In genomic region chr2:161424992-161425391, GRCh38 we compare ENCODE assay signal across 22 cellular contexts. TPM values are rescaled to one million over a fixed set of nuclear protein-coding genes. Genes with fewer than 3 reads are reported as not detected.
DNase-seq lines count a peak whose midpoint lies in the region; ATAC-seq and TF ChIP-seq lines count a peak whose summit lies in the region.
"Had no signal": no experiment of that assay in that cellular context is flagged by ENCODE, and none has a peak within 500 bp of the region (broad histone marks: within the 10 kb centered on the region; RNA-seq: fewer than 3 reads in every experiment).

No MANE protein-coding gene starts in this region.

- CTCF ChIA-PET in WTC11 (lab: Charles Lee) = no interaction called here

- peaks cover 45% of the 10 kb centered on the region for H3K27me3 ChIP-seq in ascending aorta

- no peaks in the 10 kb centered on the region for H3K36me3 ChIP-seq in ascending aorta
- H3K36me3 ChIP-seq: brain microvascular endothelial cell had no signal

- intact Hi-C loops in sciatic nerve (cut with DNase I) = no loop called here
- intact Hi-C loops in ascending aorta (cut with DNase I) = no loop called here

- no peaks in the 10 kb centered on the region for H3K9me3 Mint-ChIP-seq in activated T-cell treated with anti-CD3 and anti-CD28 coated beads, Interleukin-2, amount 50 U/mL, for 72 hours
- no peaks in the 10 kb centered on the region for H3K9me3 Mint-ChIP-seq in activated T-cell treated with anti-CD3 and anti-CD28 coated beads, Interleukin-2, amount 50 U/mL, for 24 hours
- H3K9me3 Mint-ChIP-seq in WTC11 = no peaks in the 10 kb centered on the region
- H3K9me3 Mint-ChIP-seq in naive B cell = peaks cover 3 to 37% (median 12%) of the 10 kb centered on the region in 7 donors
- no peaks in the 10 kb centered on the region for H3K9me3 Mint-ChIP-seq in stimulated activated naive CD8-positive, alpha-beta T cell treated with anti-CD3 and anti-CD28 coated beads, Interleukin-15, amount 100 ng/mL, for 72 hours
- H3K9me3 Mint-ChIP-seq: activated naive CD4-positive, alpha-beta T cell treated with anti-CD3 and anti-CD28 coated beads, Interleukin-2, amount 10 ng/mL, durations not matched to agents 7 days and 5 days; dendritic cell treated with granulocyte-macrophage colony-stimulating factor and Interleukin-4, amounts not matched to agents 40 ng/mL and 50 ng/mL, for 4 days had no signal

- H3K9me3 ChIP-seq in ascending aorta = no peaks in the 10 kb centered on the region
- H3K9me3 ChIP-seq: mucosa of descending colon had no signal

- POLR2A ChIA-PET in WTC11 (lab: Charles Lee) = no interaction called here

- no peaks in the 10 kb centered on the region for H3K4me1 ChIP-seq in ascending aorta

- H3K27me3 Mint-ChIP-seq in activated T-cell treated with anti-CD3 and anti-CD28 coated beads, Interleukin-2, amount 50 U/mL, for 72 hours (ENCODE audit: low read depth) = peaks cover 88% of the 10 kb centered on the region
- peaks cover 92% of the 10 kb centered on the region for H3K27me3 Mint-ChIP-seq in activated T-cell treated with anti-CD3 and anti-CD28 coated beads, Interleukin-2, amount 50 U/mL, for 24 hours
- peaks cover 99% of the 10 kb centered on the region for H3K27me3 Mint-ChIP-seq in WTC11 (ENCODE audit: low read depth)
- peaks cover 76 to 83% (median 78%) of the 10 kb centered on the region in 3 donors for H3K27me3 Mint-ChIP-seq in naive B cell
- H3K27me3 Mint-ChIP-seq in stimulated activated naive CD8-positive, alpha-beta T cell treated with anti-CD3 and anti-CD28 coated beads, Interleukin-15, amount 100 ng/mL, for 72 hours = peaks cover 100% of the 10 kb centered on the region

- peak overlapping the region; percentile 47 for H3K27ac Mint-ChIP-seq in activated T-cell treated with anti-CD3 and anti-CD28 coated beads, Interleukin-2, amount 50 U/mL, for 72 hours
- H3K27ac Mint-ChIP-seq in activated T-cell treated with anti-CD3 and anti-CD28 coated beads, Interleukin-2, amount 50 U/mL, for 24 hours = no peak overlapping the region
- H3K27ac Mint-ChIP-seq in WTC11 (no peak overlapping the region), naive B cell (peak overlapping the region in 2 of 6 donors; percentile 74 to 76)
- no peak overlapping the region for H3K27ac Mint-ChIP-seq in stimulated activated naive CD8-positive, alpha-beta T cell treated with anti-CD3 and anti-CD28 coated beads, Interleukin-15, amount 100 ng/mL, for 72 hours
- H3K27ac Mint-ChIP-seq: activated CD4-positive, alpha-beta T cell treated with anti-CD3 and anti-CD28 coated beads for 36 hours; CD14-positive monocyte; dendritic cell treated with granulocyte-macrophage colony-stimulating factor and Interleukin-4, amounts not matched to agents 40 ng/mL and 50 ng/mL, for 4 days had no signal

- TF ChIP-seq CTCF in WTC11 (IDR thresholded peaks at IDR 0.05) (no peak), ascending aorta (IDR thresholded peaks at IDR 0.05) (no peak)

- H3K4me1 Mint-ChIP-seq in activated T-cell treated with anti-CD3 and anti-CD28 coated beads, Interleukin-2, amount 50 U/mL, for 72 hours (ENCODE audit: low read depth) = peaks cover 35% of the 10 kb centered on the region
- H3K4me1 Mint-ChIP-seq in activated T-cell treated with anti-CD3 and anti-CD28 coated beads, Interleukin-2, amount 50 U/mL, for 24 hours (ENCODE audit: low read depth) = peaks cover 34% of the 10 kb centered on the region
- peaks cover 37% of the 10 kb centered on the region for H3K4me1 Mint-ChIP-seq in WTC11
- peaks cover 19 to 35% (median 21%) of the 10 kb centered on the region in 3 donors for H3K4me1 Mint-ChIP-seq in naive B cell
- H3K4me1 Mint-ChIP-seq in stimulated activated naive CD8-positive, alpha-beta T cell treated with anti-CD3 and anti-CD28 coated beads, Interleukin-15, amount 100 ng/mL, for 72 hours = peaks cover 39% of the 10 kb centered on the region

- peaks cover 4 to 11% of the 10 kb centered on the region in 2 donors for H3K36me3 Mint-ChIP-seq in activated T-cell treated with anti-CD3 and anti-CD28 coated beads, Interleukin-2, amount 50 U/mL, for 72 hours (ENCODE audit: insufficient read depth in 2 of 2)
- no peaks in the 10 kb centered on the region for H3K36me3 Mint-ChIP-seq in activated T-cell treated with anti-CD3 and anti-CD28 coated beads, Interleukin-2, amount 50 U/mL, for 24 hours (ENCODE audit: low read depth)
- H3K36me3 Mint-ChIP-seq in WTC11 = no peaks in the 10 kb centered on the region; the same call in 1 of the 2 replicates
- H3K36me3 Mint-ChIP-seq in naive B cell = peaks cover 4 to 12% of the 10 kb centered on the region in 2 donors

- H3K4me3 Mint-ChIP-seq in activated T-cell treated with anti-CD3 and anti-CD28 coated beads, Interleukin-2, amount 50 U/mL, for 72 hours = peak overlapping the region; percentile 78 to 85
- no peak overlapping the region for H3K4me3 Mint-ChIP-seq in activated T-cell treated with anti-CD3 and anti-CD28 coated beads, Interleukin-2, amount 50 U/mL, for 24 hours
- peak overlapping the region; percentile 84 for H3K4me3 Mint-ChIP-seq in WTC11
- H3K4me3 Mint-ChIP-seq in naive B cell = peak overlapping the region in 6 of 8 donors; percentile 73 to 87 (median 82)
- peak overlapping the region; percentile 68 to 74 for H3K4me3 Mint-ChIP-seq in stimulated activated naive CD8-positive, alpha-beta T cell treated with anti-CD3 and anti-CD28 coated beads, Interleukin-15, amount 100 ng/mL, for 72 hours

- no peak for ATAC-seq in activated T-cell treated with anti-CD3 and anti-CD28 coated beads, Interleukin-2, amount 50 U/mL, for 72 hours (replicated peaks in 1 of 2)
- ATAC-seq in WTC11 (no peak), naive B cell (ENCODE audit: low read depth in 2 of 2) (no peak), sciatic nerve (no peak)
- ATAC-seq in stimulated activated naive CD8-positive, alpha-beta T cell treated with anti-CD3 and anti-CD28 coated beads, Interleukin-15, amount 100 ng/mL, for 72 hours = no peak
- ATAC-seq: activated CD4-positive, alpha-beta T cell treated with anti-CD3 and anti-CD28 coated beads for 36 hours; left cardiac atrium; mucosa of descending colon had no signal

- H3K4me3 ChIP-seq in ascending aorta = no peak overlapping the region
- H3K4me3 ChIP-seq: mucosa of descending colon had no signal

- no peak overlapping the region for H3K27ac ChIP-seq in ascending aorta
- H3K27ac ChIP-seq: brain microvascular endothelial cell had no signal

- no peak for DNase-seq in activated T-cell treated with anti-CD3 and anti-CD28 coated beads, Interleukin-2, amount 50 U/mL, for 72 hours
- no peak for DNase-seq in activated T-cell treated with anti-CD3 and anti-CD28 coated beads, Interleukin-2, amount 50 U/mL, for 24 hours
- DNase-seq in WTC11 (ENCODE audit: low spot score) (no peak), naive B cell (no peak), middle frontal gyrus (ENCODE audit: extremely low spot score, low spot score) (no peak), sciatic nerve (ENCODE audit: low spot score) (no peak), ascending aorta (ENCODE audit: low spot score in 2 of 2) (no peak)
- no peak for DNase-seq in stimulated activated naive CD8-positive, alpha-beta T cell treated with anti-CD3 and anti-CD28 coated beads, Interleukin-15, amount 100 ng/mL, for 72 hours
- DNase-seq: activated CD4-positive, alpha-beta T cell treated with anti-CD3 and anti-CD28 coated beads for 36 hours; activated naive CD4-positive, alpha-beta T cell treated with anti-CD3 and anti-CD28 coated beads, Interleukin-2, amount 10 ng/mL, durations not matched to agents 7 days and 5 days; brain microvascular endothelial cell; DMS79 treated with DMSO at 0.1 percent for 48 hours; foreskin melanocyte; left cardiac atrium; NCI-H774; OCI-M1; small intestine; stimulated activated CD4-positive, alpha-beta T cell treated with anti-CD3 and anti-CD28 coated beads, Interleukin-4, amount 100 ng/mL, for 1 hour had no signal

TF ChIP-seq in WTC11, 78 proteins besides CTCF, POLR2A, EP300 and RAD21:
- no peak for TF ChIP-seq ZBTB21 (CRISPR knock-in tag; IDR thresholded peaks at IDR 0.05; ENCODE audit: borderline replicate concordance)
- TF ChIP-seq SP1 (CRISPR knock-in tag; conservative IDR thresholded peaks at IDR 0.05) = no peak
- TF ChIP-seq ZNF396 (CRISPR knock-in tag; IDR thresholded peaks at IDR 0.05; ENCODE audit: borderline replicate concordance) = no peak
- TF ChIP-seq, protein P1, sequence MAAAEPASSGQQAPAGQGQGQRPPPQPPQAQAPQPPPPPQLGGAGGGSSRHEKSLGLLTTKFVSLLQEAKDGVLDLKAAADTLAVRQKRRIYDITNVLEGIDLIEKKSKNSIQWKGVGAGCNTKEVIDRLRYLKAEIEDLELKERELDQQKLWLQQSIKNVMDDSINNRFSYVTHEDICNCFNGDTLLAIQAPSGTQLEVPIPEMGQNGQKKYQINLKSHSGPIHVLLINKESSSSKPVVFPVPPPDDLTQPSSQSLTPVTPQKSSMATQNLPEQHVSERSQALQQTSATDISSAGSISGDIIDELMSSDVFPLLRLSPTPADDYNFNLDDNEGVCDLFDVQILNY (CRISPR knock-in tag; IDR thresholded peaks at IDR 0.05) = no peak
- no peak for TF ChIP-seq TP53 (CRISPR knock-in tag; IDR thresholded peaks at IDR 0.05)
- TF ChIP-seq ELF4 (CRISPR knock-in tag; IDR thresholded peaks at IDR 0.05; ENCODE audit: low read depth) = no peak
- TF ChIP-seq JAZF1 (CRISPR knock-in tag; IDR thresholded peaks at IDR 0.05) = no peak
- TF ChIP-seq EMX1 (CRISPR knock-in tag; IDR thresholded peaks at IDR 0.05) = no peak
- TF ChIP-seq E2F1 (CRISPR knock-in tag; IDR thresholded peaks at IDR 0.05) = no peak

RNA-seq across cellular contexts. Expression of gene TBR1, which starts 8.9 kb away (rescaled TPM):
- under 1 TPM; 0.02 to 0.05 TPM for total RNA-seq in activated T-cell treated with anti-CD3 and anti-CD28 coated beads, Interleukin-2, amount 50 U/mL, for 72 hours
- not detected in 3 replicates for total RNA-seq in WTC11 (2021)
- polyA plus RNA-seq in naive B cell (ENCODE audit: low read depth in 6 of 6) = not detected
- total RNA-seq in sciatic nerve = not detected
- not detected for total RNA-seq in ascending aorta
- total RNA-seq: epithelial cell of proximal tubule, left cardiac atrium, mucosa of descending colon had no signal
- polyA plus RNA-seq: CD14-positive monocyte, small intestine had no signal
